8 cellular contexts compared by ENCODE assay signal in genomic region chr5:172833691-172834569, GRCh38. TPM values are rescaled to one million over a fixed set of nuclear protein-coding genes. Genes with fewer than 3 reads are reported as not detected.
DNase-seq lines count a peak whose midpoint lies in the region; ATAC-seq, FAIRE-seq and TF ChIP-seq lines count a peak whose summit lies in the region.

Gene ERGIC1 (plus strand): TSS chr5:172834251. CDS start chr5:172834414, 163 bp downstream.

- H3K27me3 ChIP-seq in RWPE2 (ENCODE audit: insufficient read depth, poor library complexity, severe bottlenecking) (no peaks in the 10 kb centered on the region), stomach smooth muscle (ENCODE audit: control insufficient read depth in 1 of 2, insufficient read depth in 2 of 2, low read length in 2 of 2) (no peaks in the 10 kb centered on the region)

- FAIRE-seq in D721Med (lab: Jason Lieb, UNC): no peak
- peak; percentile 83 for FAIRE-seq in HTR-8/SVneo (lab: Jason Lieb, UNC)

- H3K27ac Mint-ChIP-seq in natural killer cell treated with Interleukin-12 subunit alpha and Interleukin-12 subunit beta and Interleukin-15 and Interleukin-18, amount 100 ng/mL, for 72 hours: peak within 1 kb of the TSS; percentile 90 to 91

- peaks cover 37% of the 10 kb centered on the region for H3K36me3 ChIP-seq in RWPE2 (ENCODE audit: low read depth)
- H3K36me3 ChIP-seq in stomach smooth muscle (ENCODE audit: control insufficient read depth in 2 of 2, insufficient read depth in 2 of 2, low read length in 2 of 2): peaks cover 0 to 7% of the 10 kb centered on the region in 2 donors

- H3K27me3 Mint-ChIP-seq in natural killer cell treated with Interleukin-12 subunit alpha and Interleukin-12 subunit beta and Interleukin-15 and Interleukin-18, amount 100 ng/mL, for 72 hours: no peaks in the 10 kb centered on the region

- peak; percentile 58 for DNase-seq in D721Med (ENCODE audit: insufficient read length, low spot score)
- peak; percentile 78 for DNase-seq in HTR-8/SVneo (ENCODE audit: insufficient read length, low spot score)
- DNase-seq in RWPE2 (ENCODE audit: low spot score): peak; percentile 91
- peak; percentile 91 for DNase-seq in activated effector memory CD4-positive, alpha-beta T cell treated with anti-CD3 and anti-CD28 coated beads, Interleukin-2, amount 50 U/mL, for 16 hours
- DNase-seq in fibroblast of the conjunctiva (ENCODE audit: low read depth): peak; percentile 52
- peak; percentile 91 for DNase-seq in natural killer cell treated with Interleukin-12 subunit alpha and Interleukin-12 subunit beta and Interleukin-15 and Interleukin-18, amount 100 ng/mL, for 72 hours (ENCODE audit: low spot score)

- peaks cover 17% of the 10 kb centered on the region for H3K4me1 ChIP-seq in RWPE2 (ENCODE audit: insufficient read depth, poor library complexity, severe bottlenecking)
- peaks cover 32% of the 10 kb centered on the region for H3K4me1 ChIP-seq in stomach smooth muscle (ENCODE audit: control insufficient read depth, insufficient read depth, low read length)

- H3K9me3 Mint-ChIP-seq in natural killer cell treated with Interleukin-12 subunit alpha and Interleukin-12 subunit beta and Interleukin-15 and Interleukin-18, amount 100 ng/mL, for 72 hours: no peaks in the 10 kb centered on the region

- ATAC-seq in GM21367 (IDR thresholded peaks at IDR 0.05; ENCODE audit: unreplicated experiment) (peak; percentile 46), RWPE2 (ENCODE audit: low read depth) (peak; percentile 87)
- ATAC-seq in natural killer cell treated with Interleukin-12 subunit alpha and Interleukin-12 subunit beta and Interleukin-15 and Interleukin-18, amount 100 ng/mL, for 72 hours: peak; percentile 95

- TF ChIP-seq CTCF in D721Med (IDR thresholded peaks at IDR 0.05; ENCODE audit: insufficient read depth, missing control alignments): no peak
- no peak for TF ChIP-seq CTCF in RWPE2 (IDR thresholded peaks at IDR 0.05; ENCODE audit: poor library complexity, severe bottlenecking)

- H3K9ac ChIP-seq in stomach smooth muscle (ENCODE audit: low read length in 2 of 2): peak within 1 kb of the TSS; percentile 80 to 89

- H3K4me3 ChIP-seq in RWPE2 (ENCODE audit: severe bottlenecking) (peak within 1 kb of the TSS; percentile 90), stomach smooth muscle (ENCODE audit: low read length in 2 of 2) (peak within 1 kb of the TSS; percentile 86 to 87)

- H3K27ac ChIP-seq in RWPE2 (ENCODE audit: poor library complexity, severe bottlenecking) (peak within 1 kb of the TSS; percentile 66), stomach smooth muscle (ENCODE audit: low read length) (peak within 1 kb of the TSS; percentile 74)

- H3K9me3 ChIP-seq in RWPE2 (ENCODE audit: severe bottlenecking) (no peaks in the 10 kb centered on the region), stomach smooth muscle (ENCODE audit: control insufficient read depth in 2 of 2, low read length in 2 of 2) (no peaks in the 10 kb centered on the region)

- H3K4me1 Mint-ChIP-seq in natural killer cell treated with Interleukin-12 subunit alpha and Interleukin-12 subunit beta and Interleukin-15 and Interleukin-18, amount 100 ng/mL, for 72 hours (ENCODE audit: low read depth in 2 of 2): peaks cover 33 to 42% of the 10 kb centered on the region in 2 donors

- H3K4me3 Mint-ChIP-seq in natural killer cell treated with Interleukin-12 subunit alpha and Interleukin-12 subunit beta and Interleukin-15 and Interleukin-18, amount 100 ng/mL, for 72 hours: peak within 1 kb of the TSS; percentile 78

- H3K36me3 Mint-ChIP-seq in natural killer cell treated with Interleukin-12 subunit alpha and Interleukin-12 subunit beta and Interleukin-15 and Interleukin-18, amount 100 ng/mL, for 72 hours: no peaks in the 10 kb centered on the region

RNA-seq across cellular contexts. Expression of gene ERGIC1, which starts in this region (rescaled TPM):
- total RNA-seq in natural killer cell treated with Interleukin-12 subunit alpha and Interleukin-12 subunit beta and Interleukin-15 and Interleukin-18, amount 100 ng/mL, for 72 hours: 10 to 100 TPM; 50.8 to 51.4 TPM

Comparison
In these comparisons a context has a peak if more than half of its experiments do, and no peak if none do; other contexts are left out.
1. Peak in every context shown above with its lines: DNase-seq, ATAC-seq, H3K4me3 ChIP-seq and H3K27ac ChIP-seq.